ENCODE assay signal across 14 cellular contexts in genomic region chr22:48313156-48313555, GRCh38.
DNase-seq lines count a peak whose midpoint lies in the region; ATAC-seq and TF ChIP-seq lines count a peak whose summit lies in the region.
"Had no signal": no experiment of that assay in that cellular context is flagged by ENCODE, and none has a peak within 500 bp of the region (broad histone marks: within the 10 kb centered on the region; RNA-seq: fewer than 3 reads in every experiment).

No MANE protein-coding gene starts in this region.

- H3K9me3 ChIP-seq in neuronal stem cell (replicated peaks in 1 of 2; ENCODE audit: control insufficient read depth in 2 of 2, insufficient read depth in 1 of 2, low read depth in 1 of 2, low read length in 2 of 2): no peaks in the 10 kb centered on the region
- H3K9me3 ChIP-seq: HAP-1 had no signal

- no peak overlapping the region for H3K27ac Mint-ChIP-seq in GM23338
- 0 out of 2 replicates have a peak overlapping the region, but pooled peaks have one; percentile 1 for H3K27ac Mint-ChIP-seq in WTC11
- no peak overlapping the region for H3K27ac Mint-ChIP-seq in chondrocyte (ENCODE audit: unreplicated experiment)
- H3K27ac Mint-ChIP-seq: CD4-positive, alpha-beta memory T cell; HFFc6 had no signal

- no peak for DNase-seq in GM23338 (ENCODE audit: low spot score)
- DNase-seq in WTC11 (ENCODE audit: low spot score): no peak
- peak; percentile 22 for DNase-seq in coronary artery (ENCODE audit: low spot score)
- DNase-seq in neuronal stem cell (ENCODE audit: low spot score): no peak
- DNase-seq in chondrocyte (ENCODE audit: low spot score): no peak
- no peak for DNase-seq in UCSD-AML1 (lab: John Stamatoyannopoulos, UW; ENCODE audit: unreplicated experiment)
- DNase-seq: Calu3; CD4-positive, alpha-beta memory T cell; COR-L47; DMS53; DMS79 treated with DMSO at 0.1 percent for 48 hours; GOT3; HFFc6 had no signal

- ATAC-seq in GM23338 (no peak), WTC11 (no peak)

- H3K14ac ChIP-seq in neuronal stem cell (ENCODE audit: low read length): no peak overlapping the region

- H3K4me1 Mint-ChIP-seq in GM23338: peaks cover 14% of the 10 kb centered on the region
- H3K4me1 Mint-ChIP-seq in WTC11: peaks cover 34% of the 10 kb centered on the region
- peaks cover 8% of the 10 kb centered on the region for H3K4me1 Mint-ChIP-seq in chondrocyte (ENCODE audit: low read depth)
- H3K4me1 Mint-ChIP-seq: CD4-positive, alpha-beta memory T cell had no signal

- H3K4me3 ChIP-seq in GM23338 (no peak overlapping the region), coronary artery (no peak overlapping the region), neuronal stem cell (ENCODE audit: low read length in 2 of 2) (no peak overlapping the region)
- H3K4me3 ChIP-seq: HAP-1 had no signal

- no peak overlapping the region for H3K23ac ChIP-seq in neuronal stem cell (ENCODE audit: low read depth, low read length, poor library complexity)

- H3K27ac ChIP-seq in GM23338 (ENCODE audit: low read depth) (no peak overlapping the region), coronary artery (no peak overlapping the region), neuronal stem cell (replicated peaks; ENCODE audit: low read length) (no peak overlapping the region)

- H3K4me3 Mint-ChIP-seq in GM23338 (no peak overlapping the region), WTC11 (no peak overlapping the region), chondrocyte (ENCODE audit: unreplicated experiment) (no peak overlapping the region)
- H3K4me3 Mint-ChIP-seq: CD4-positive, alpha-beta memory T cell; HFFc6 had no signal

- H2BK12ac ChIP-seq in neuronal stem cell (ENCODE audit: low read length): no peak overlapping the region

- H3F3A ChIP-seq in GM23338 (replicated peaks; ENCODE audit: low read depth): no peaks in the 10 kb centered on the region

- H3K79me1 ChIP-seq in neuronal stem cell (ENCODE audit: low read depth, low read length): no peaks in the 10 kb centered on the region

- no peaks in the 10 kb centered on the region for H3K27me3 ChIP-seq in GM23338 (ENCODE audit: insufficient read depth)
- H3K27me3 ChIP-seq in neuronal stem cell (ENCODE audit: control insufficient read depth in 3 of 3, insufficient read depth in 3 of 3, low read depth in 1 of 3, low read length in 3 of 3): no peaks in the 10 kb centered on the region

- H3K18ac ChIP-seq in neuronal stem cell (ENCODE audit: low read length): no peak overlapping the region

- no peak overlapping the region for H4K91ac ChIP-seq in neuronal stem cell (ENCODE audit: low read depth, low read length, poor library complexity)

- no peaks in the 10 kb centered on the region for H3K79me2 ChIP-seq in GM23338 (replicated peaks; ENCODE audit: insufficient read depth)

- H2BK15ac ChIP-seq in neuronal stem cell (ENCODE audit: low read length): no peak overlapping the region

- no peak overlapping the region for H3K9ac ChIP-seq in neuronal stem cell (ENCODE audit: low read depth, low read length, poor library complexity)

- WGBS in neuronal stem cell (ENCODE audit: extremely low coverage in 2 of 2, insufficient read length in 2 of 2, insufficient replicate concordance in 1 of 2), 2 donors: no CpG with 5 or more reads among the region's 9 CpGs

- H3K4me1 ChIP-seq in GM23338 (ENCODE audit: insufficient read depth) (no peaks in the 10 kb centered on the region), neuronal stem cell (ENCODE audit: control insufficient read depth in 2 of 2, insufficient read depth in 1 of 2, low read depth in 1 of 2, low read length in 2 of 2) (no peaks in the 10 kb centered on the region)
- H3K4me1 ChIP-seq: HAP-1 had no signal

- H3K27me3 Mint-ChIP-seq in GM23338 (ENCODE audit: insufficient read depth, low read depth, poor library complexity) (peaks cover 13% of the 10 kb centered on the region), WTC11 (ENCODE audit: low read depth) (peaks cover 2% of the 10 kb centered on the region; the same call in 1 of the 2 replicates), chondrocyte (ENCODE audit: low read depth) (peaks cover 17% of the 10 kb centered on the region)
- H3K27me3 Mint-ChIP-seq: CD4-positive, alpha-beta memory T cell had no signal

- CTCF ChIA-PET in WTC11 (lab: Charles Lee): interaction anchor here (0.6 kb wide), 1 partner anchor 171 kb away, joined by 3 read pairs; no protein-coding TSS in a partner anchor

- H3K36me3 ChIP-seq in GM23338 (ENCODE audit: insufficient read depth): no peaks in the 10 kb centered on the region
- H3K36me3 ChIP-seq in neuronal stem cell (replicated peaks in 1 of 2; ENCODE audit: control insufficient read depth in 2 of 2, insufficient read depth in 2 of 2, low read length in 2 of 2): no peaks in the 10 kb centered on the region
- H3K36me3 ChIP-seq: HAP-1 had no signal

- H2BK120ac ChIP-seq in neuronal stem cell (ENCODE audit: low read depth, low read length): no peak overlapping the region

- H3K4me2 ChIP-seq in GM23338 (0 out of 2 replicates have a peak overlapping the region, but pooled peaks have one; percentile 41), neuronal stem cell (ENCODE audit: insufficient read depth, low read length, poor library complexity, severe bottlenecking) (no peak overlapping the region)

- no peaks in the 10 kb centered on the region for H4K20me1 ChIP-seq in GM23338 (replicated peaks; ENCODE audit: insufficient read depth)

- H2AFZ ChIP-seq in GM23338 (no peak overlapping the region), neuronal stem cell (ENCODE audit: low read length) (no peak overlapping the region)

- TF ChIP-seq CTCF in GM23338 (conservative IDR thresholded peaks at IDR 0.05; ENCODE audit: low read depth in 2 of 2): no peak
- no peak for TF ChIP-seq CTCF in WTC11 (IDR thresholded peaks at IDR 0.05)
- TF ChIP-seq CTCF in coronary artery (IDR thresholded peaks at IDR 0.05): no peak
- TF ChIP-seq CTCF in chondrocyte (IDR thresholded peaks at IDR 0.05): no peak

- 0 out of 3 replicates have a peak, but pooled peaks cover 2% of the 10 kb centered on the region for H3K36me3 Mint-ChIP-seq in GM23338 (ENCODE audit: low read depth)
- H3K36me3 Mint-ChIP-seq in WTC11: peaks cover 9% of the 10 kb centered on the region
- H3K36me3 Mint-ChIP-seq in chondrocyte (ENCODE audit: low read depth): peaks cover 1% of the 10 kb centered on the region
- H3K36me3 Mint-ChIP-seq: CD4-positive, alpha-beta memory T cell had no signal

- H3K9me2 ChIP-seq in GM23338 (ENCODE audit: insufficient read depth): no peaks in the 10 kb centered on the region

- H2AK5ac ChIP-seq in neuronal stem cell (ENCODE audit: low read depth, low read length): no peak overlapping the region

- H4K8ac ChIP-seq in neuronal stem cell (ENCODE audit: low read depth, low read length): no peak overlapping the region

- H2BK5ac ChIP-seq in neuronal stem cell (ENCODE audit: low read length): no peak overlapping the region

- POLR2A ChIA-PET in WTC11 (lab: Charles Lee): no interaction called here

- peaks cover 7% of the 10 kb centered on the region for H3K9me3 Mint-ChIP-seq in GM23338
- H3K9me3 Mint-ChIP-seq in WTC11: peaks cover 20% of the 10 kb centered on the region
- peaks cover 21% of the 10 kb centered on the region for H3K9me3 Mint-ChIP-seq in chondrocyte (ENCODE audit: low read depth)

- H3K4ac ChIP-seq in neuronal stem cell (ENCODE audit: low read length): no peak overlapping the region

TF ChIP-seq in WTC11, 78 proteins besides CTCF, POLR2A, EP300 and RAD21:
- TF ChIP-seq E2F5 (CRISPR knock-in tag; IDR thresholded peaks at IDR 0.05) (no peak), TCF7 (CRISPR knock-in tag; IDR thresholded peaks at IDR 0.05; ENCODE audit: low read depth) (no peak), CBFB (CRISPR knock-in tag; IDR thresholded peaks at IDR 0.05; ENCODE audit: low read depth) (no peak)
- TF ChIP-seq, protein P1, sequence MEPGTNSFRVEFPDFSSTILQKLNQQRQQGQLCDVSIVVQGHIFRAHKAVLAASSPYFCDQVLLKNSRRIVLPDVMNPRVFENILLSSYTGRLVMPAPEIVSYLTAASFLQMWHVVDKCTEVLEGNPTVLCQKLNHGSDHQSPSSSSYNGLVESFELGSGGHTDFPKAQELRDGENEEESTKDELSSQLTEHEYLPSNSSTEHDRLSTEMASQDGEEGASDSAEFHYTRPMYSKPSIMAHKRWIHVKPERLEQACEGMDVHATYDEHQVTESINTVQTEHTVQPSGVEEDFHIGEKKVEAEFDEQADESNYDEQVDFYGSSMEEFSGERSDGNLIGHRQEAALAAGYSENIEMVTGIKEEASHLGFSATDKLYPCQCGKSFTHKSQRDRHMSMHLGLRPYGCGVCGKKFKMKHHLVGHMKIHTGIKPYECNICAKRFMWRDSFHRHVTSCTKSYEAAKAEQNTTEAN (CRISPR knock-in tag; IDR thresholded peaks at IDR 0.05): no peak
